In the genomic region with DNA sequence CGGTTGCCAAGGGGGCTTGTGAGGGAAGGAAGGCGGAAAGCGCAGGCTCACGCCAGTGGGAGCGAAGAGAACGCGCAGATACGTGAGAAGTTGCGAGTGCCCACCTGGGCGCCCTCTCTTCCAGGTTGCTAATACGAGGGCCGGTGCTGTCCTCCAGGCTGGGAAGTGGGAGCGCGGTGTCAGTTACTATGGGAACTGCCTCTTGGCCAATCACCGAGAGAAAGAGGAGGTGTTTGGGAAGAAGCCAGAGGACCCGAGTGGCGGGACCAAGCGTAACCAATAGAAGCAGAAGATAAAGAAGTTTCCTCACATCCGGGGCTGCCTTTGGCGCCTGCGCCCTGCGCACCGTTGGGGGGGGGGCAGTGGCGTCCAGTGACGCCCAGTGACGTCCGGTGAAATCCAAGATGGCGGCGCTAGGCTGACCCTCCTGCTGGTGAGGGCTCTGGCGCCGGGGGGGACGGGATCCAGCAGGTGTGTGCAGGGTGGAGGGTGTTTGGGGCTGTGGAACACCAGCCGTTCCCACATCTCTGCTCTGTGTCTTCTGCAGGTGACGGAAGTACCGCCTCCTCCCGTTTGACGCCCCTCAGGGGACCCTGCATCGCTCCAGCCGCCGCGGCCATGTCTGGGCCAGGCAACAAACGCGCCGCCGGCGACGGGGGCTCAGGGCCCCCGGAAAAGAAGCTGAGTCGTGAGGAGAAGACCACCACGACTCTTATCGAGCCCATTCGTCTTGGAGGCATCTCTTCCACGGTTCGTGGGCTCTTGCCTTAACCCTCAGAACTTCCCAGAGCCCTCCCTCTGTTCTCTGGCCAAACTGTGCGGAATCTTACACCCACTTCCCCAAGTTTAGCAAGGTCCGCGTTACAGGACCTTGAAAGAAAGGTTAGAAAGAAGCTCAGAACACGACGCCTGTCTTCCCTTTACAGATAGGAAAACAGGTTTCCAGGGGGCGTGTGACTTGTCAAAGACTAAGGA, we compare ENCODE assay signal across 8 cellular contexts. TPM values are rescaled to one million over a fixed set of nuclear protein-coding genes. Genes with fewer than 3 reads are reported as not detected.
DNase-seq lines count a peak whose midpoint lies in the region; ATAC-seq, FAIRE-seq and TF ChIP-seq lines count a peak whose summit lies in the region.

Gene CFAP119, minus strand, starts transcription at position 135 of the 975 bp plus-strand sequence. CDS start 314 bp downstream, outside the sequence.
Gene RNF40, plus strand, starts transcription at position 395 of the 975 bp plus-strand sequence. Its CDS starts 224 bp downstream, at position 619.

- intact Hi-C loops in heart left ventricle (cut with DNase I) (loop anchor here in 3 of 10 donors (2.0 to 5.0 kb wide), 4 partner anchors 13 to 65 kb away; partner anchors contain the start of genes PHKG2 (in 1 of the 3) and SRCAP (in 1 of the 3)), transverse colon (cut with DNase I; ENCODE audit: low total_unique reads) (loop anchor here (5.0 to 10.0 kb wide), 2 partner anchors 57 to 655 kb away; no protein-coding TSS in a partner anchor)

- H3K27ac ChIP-seq in adipose tissue (ENCODE audit: low read depth, low read length) (peak within 1 kb of the TSS; percentile 53), heart left ventricle (peak within 1 kb of the TSS; percentile 48 to 97 (median 90)), trophoblast cell (ENCODE audit: low read depth, low read length) (peak within 1 kb of the TSS; percentile 20), transverse colon (peak within 1 kb of the TSS; percentile 93 to 96 (median 94))

- peak within 1 kb of the TSS; percentile 67 for H2BK120ac ChIP-seq in trophoblast cell (ENCODE audit: insufficient read depth, low read length, poor library complexity)

- DNase-seq in GM12892 (ENCODE audit: insufficient read length) (peak; percentile 99), NCI-H1436 (lab: John Stamatoyannopoulos, UW) (peak; percentile 96), SW480 (ENCODE audit: low spot score) (peak; percentile 98), heart left ventricle (peak; percentile 96 to 97 (median 97)), trophoblast cell (peak; percentile 96 to 98), transverse colon (peak; percentile 96)

- H3K18ac ChIP-seq in trophoblast cell (ENCODE audit: low read length), result peak within 1 kb of the TSS; percentile 96

- WGBS in adipose tissue, 3 donors, result 0 to 1% (median 1%) methylated on average over 55 to 60 of the region's 60 CpGs
- 1 to 2% (median 1%) methylated on average over 47 to 60 of the region's 60 CpGs for WGBS in heart left ventricle, 4 donors
- WGBS in trophoblast cell (ENCODE audit: extremely low coverage, insufficient coverage, insufficient read length), result no CpG with 5 or more reads among the region's 60 CpGs
- WGBS in transverse colon (ENCODE audit: low coverage in 1 of 2), 2 donors, result 1% methylated on average over 56 of the region's 60 CpGs; no CpG with 5 or more reads in 1 of the 2 donors

- no peak for TF ChIP-seq CTCF in heart left ventricle (IDR thresholded peaks at IDR 0.05)
- no peak for TF ChIP-seq CTCF in transverse colon (IDR thresholded peaks at IDR 0.05)

- peak; percentile 96 for FAIRE-seq in GM12892 (lab: Jason Lieb, UNC)

- in situ Hi-C loops in transverse colon (cut with MboI; ENCODE audit: low pct_ligation_motif_present in 1 of 4, low pct_unique_long_range_greater_than_20kb in 1 of 4, low sequenced_read_pairs in 3 of 4), result no loop called here

- H3K79me2 ChIP-seq in trophoblast cell (ENCODE audit: control insufficient read depth, insufficient read depth, low read length, poor library complexity), result peaks cover 15% of the 10 kb centered on the region

- peak within 1 kb of the TSS; percentile 97 for H3K14ac ChIP-seq in trophoblast cell (ENCODE audit: low read length)

- H2BK5ac ChIP-seq in trophoblast cell (ENCODE audit: low read depth, low read length, poor library complexity), result peak within 1 kb of the TSS; percentile 50

- H3K27me3 ChIP-seq in heart left ventricle (no peaks in the 10 kb centered on the region), trophoblast cell (ENCODE audit: insufficient read depth, low read length) (no peaks in the 10 kb centered on the region), transverse colon (no peaks in the 10 kb centered on the region)

- H3K79me1 ChIP-seq in trophoblast cell (ENCODE audit: low read length), result peaks cover 10% of the 10 kb centered on the region

- TF ChIP-seq POLR2A in GM12892 (IDR thresholded peaks at IDR 0.05; ENCODE audit: low read depth, low read length), result peak; percentile 88
- TF ChIP-seq POLR2A in heart left ventricle (IDR thresholded peaks at IDR 0.05), result peak; percentile 57 to 88
- peak; percentile 86 for TF ChIP-seq POLR2A in transverse colon (IDR thresholded peaks at IDR 0.05)

- peak within 1 kb of the TSS; percentile 93 for H4K91ac ChIP-seq in trophoblast cell (ENCODE audit: low read depth, low read length)

- H2AK5ac ChIP-seq in trophoblast cell (ENCODE audit: low read length), result peak within 1 kb of the TSS; percentile 61

- H3K4ac ChIP-seq in trophoblast cell (ENCODE audit: low read depth, low read length), result peak within 1 kb of the TSS; percentile 63

- H3K36me3 ChIP-seq in heart left ventricle, result peaks cover 0 to 57% (median 48%) of the 10 kb centered on the region in 9 donors
- peaks cover 56 to 66% of the 10 kb centered on the region in 2 experiments for H3K36me3 ChIP-seq in trophoblast cell (ENCODE audit: control insufficient read depth in 1 of 2, insufficient read depth in 2 of 2, low read length in 2 of 2)
- H3K36me3 ChIP-seq in transverse colon, result peaks cover 0 to 31% (median 14%) of the 10 kb centered on the region in 4 donors

- H3K4me1 ChIP-seq in heart left ventricle (peaks cover 0 to 49% (median 34%) of the 10 kb centered on the region in 12 donors), trophoblast cell (ENCODE audit: control insufficient read depth in 1 of 2, insufficient read depth in 2 of 2, low read length in 2 of 2) (peaks cover 13 to 16% of the 10 kb centered on the region in 2 experiments), transverse colon (peaks cover 20 to 29% (median 25%) of the 10 kb centered on the region in 4 donors)

- peak within 1 kb of the TSS; percentile 86 for H4K12ac ChIP-seq in trophoblast cell (ENCODE audit: low read depth, low read length)

- peak within 1 kb of the TSS; percentile 96 for H4K8ac ChIP-seq in trophoblast cell (ENCODE audit: low read depth, low read length)

- H2AFZ ChIP-seq in trophoblast cell (ENCODE audit: insufficient read depth, low read length, poor library complexity), result peak within 1 kb of the TSS; percentile 91

- peak within 1 kb of the TSS; percentile 95 for H3K4me2 ChIP-seq in trophoblast cell (ENCODE audit: low read length)

- H2BK12ac ChIP-seq in trophoblast cell (ENCODE audit: low read length), result peak within 1 kb of the TSS; percentile 9

- H3K4me3 ChIP-seq in heart left ventricle (peak within 1 kb of the TSS; percentile 70 to 99 (median 92)), trophoblast cell (ENCODE audit: low read depth, low read length) (peak within 1 kb of the TSS; percentile 92), transverse colon (peak within 1 kb of the TSS; percentile 79 to 91 (median 89))

- no peak within 1 kb of the TSS for H3K23ac ChIP-seq in trophoblast cell (ENCODE audit: low read length)

- TF ChIP-seq EP300 in transverse colon (IDR thresholded peaks at IDR 0.05; ENCODE audit: low read depth), result no peak

- H3K9me3 ChIP-seq in heart left ventricle (no peaks in the 10 kb centered on the region), trophoblast cell (ENCODE audit: insufficient read depth, low read depth, low read length) (no peaks in the 10 kb centered on the region), transverse colon (no peaks in the 10 kb centered on the region)

- ATAC-seq in HG02840 (IDR thresholded peaks at IDR 0.05; ENCODE audit: low FRiP score, unreplicated experiment), result peak; percentile 86
- ATAC-seq in heart left ventricle, result peak; percentile 93 to 98 (median 94)

- H3K9ac ChIP-seq in trophoblast cell (ENCODE audit: low read length), result peak within 1 kb of the TSS; percentile 95

RNA-seq across cellular contexts. Expression of gene CFAP119, which starts in this region (rescaled TPM):
- 4.9 TPM for polyA plus RNA-seq in GM12892 (2012; ENCODE audit: missing spikeins)
- polyA plus RNA-seq in adipose tissue, result 1 to 10 TPM; 1.5 to 3.8 (median 1.6) TPM
- 1 to 10 TPM in 4 of 9 donors, under 1 TPM in 5; 0.48 to 1.8 (median 0.95) TPM for total RNA-seq in heart left ventricle
- 1 to 10 TPM; 1.4 to 2.1 TPM for polyA plus RNA-seq in heart left ventricle
- polyA plus RNA-seq in trophoblast cell (2013), result 3.3 and 3.5 TPM in 2 replicates
- total RNA-seq in transverse colon, result 10 to 100 TPM in 1 of 4 donors, 1 to 10 TPM in 3; 3.3 to 15.5 (median 6.0) TPM

RNA-seq across cellular contexts. Expression of gene RNF40, which starts in this region (rescaled TPM):
- 32.1 TPM for polyA plus RNA-seq in GM12892 (2012; ENCODE audit: missing spikeins)
- polyA plus RNA-seq in adipose tissue, result 10 to 100 TPM; 26.3 to 65.7 (median 39.7) TPM
- 10 to 100 TPM; 29.3 to 62.0 (median 50.3) TPM for total RNA-seq in heart left ventricle
- polyA plus RNA-seq in heart left ventricle, result 10 to 100 TPM; 31.3 to 66.9 TPM
- 47.8 and 52.9 TPM in 2 replicates for polyA plus RNA-seq in trophoblast cell (2013)
- 100 to 1,000 TPM in 1 of 4 donors, 10 to 100 TPM in 3; 55.3 to 105 (median 77.8) TPM for total RNA-seq in transverse colon

Comparison
In these comparisons a context has a peak if more than half of its experiments do, and no peak if none do; other contexts are left out.
1. Peak in every context shown above with its lines: DNase-seq, ATAC-seq, H3K4me3 ChIP-seq and H3K27ac ChIP-seq.
2. H3K27ac ChIP-seq: peak in every context shown above with its lines; median percentile 94 in transverse colon; 90 in heart left ventricle; 53 in adipose tissue; 20 in trophoblast cell.